Comparison of ENCODE assay signal across 19 cellular contexts in genomic region chr7:41096921-41097320, GRCh38.
DNase-seq lines count a peak whose midpoint lies in the region; ATAC-seq, FAIRE-seq and TF ChIP-seq lines count a peak whose summit lies in the region.
"Had no signal": no experiment of that assay in that cellular context is flagged by ENCODE, and none has a peak within 500 bp of the region (broad histone marks: within the 10 kb centered on the region; RNA-seq: fewer than 3 reads in every experiment).

No MANE protein-coding gene starts in this region.

- no peaks in the 10 kb centered on the region for H3K4me1 ChIP-seq in HepG2 (ENCODE audit: insufficient read depth, low read length)
- no peaks in the 10 kb centered on the region for H3K4me1 ChIP-seq in right lobe of liver
- H3K4me1 ChIP-seq: body of pancreas, tibial nerve had no signal

- H3K27me3 Mint-ChIP-seq in chondrocyte (ENCODE audit: low read depth), result no peaks in the 10 kb centered on the region

- no peaks in the 10 kb centered on the region for H3K9me3 ChIP-seq in HepG2 (ENCODE audit: low read length)
- H3K9me3 ChIP-seq in right lobe of liver, result no peaks in the 10 kb centered on the region
- H3K9me3 ChIP-seq: body of pancreas, esophagus muscularis mucosa, tibial nerve had no signal

- no peak overlapping the region for H3K4me3 ChIP-seq in HepG2 (replicated peaks in 1 of 3; ENCODE audit: insufficient read depth in 1 of 3, low read depth in 2 of 3, low read length in 3 of 3)
- H3K4me3 ChIP-seq in right lobe of liver, result no peak overlapping the region
- H3K4me3 ChIP-seq: body of pancreas, esophagus muscularis mucosa, hepatocyte, skin epidermis, tibial nerve had no signal

- in situ Hi-C loops in HepG2 (cut with HindIII; ENCODE audit: extremely low pct_ligation_motif_present, low pct_unique_long_range_greater_than_20kb), result no loop called here

- DNase-seq in HepG2 (ENCODE audit: low spot score) (no peak), right lobe of liver (no peak), amniotic epithelial cell (ENCODE audit: low read depth) (peak; percentile 97), hepatic stellate cell (ENCODE audit: low spot score) (peak; percentile 38), chondrocyte (ENCODE audit: low spot score) (no peak), GM12891 (ENCODE audit: insufficient read length, low spot score) (no peak), NCI-H524 (lab: John Stamatoyannopoulos, UW) (no peak)
- DNase-seq: activated naive CD4-positive, alpha-beta T cell; body of pancreas; Kasumi-1; NCI-H1417 treated with DMSO at 0.1 percent for 48 hours; NCI-H2227 treated with DMSO at 0.1 percent for 48 hours; SHP77 treated with DMSO at 0.1 percent for 48 hours had no signal

- H3K4me3 Mint-ChIP-seq in chondrocyte (ENCODE audit: unreplicated experiment), result no peak overlapping the region

- BruUV-seq in HepG2 (replicated peaks; lab: Mats Ljungman, UMichigan), result no TSS peak

- H3K79me2 ChIP-seq in HepG2 (ENCODE audit: insufficient read depth, low read length), result no peaks in the 10 kb centered on the region
- H3K79me2 ChIP-seq: hepatocyte had no signal

- H3K27ac ChIP-seq in HepG2 (ENCODE audit: extremely low read length, insufficient read depth, low read length), result no peak overlapping the region
- H3K27ac ChIP-seq in right lobe of liver, result no peak overlapping the region
- H3K27ac ChIP-seq: body of pancreas, hepatocyte, tibial nerve had no signal

- CTCF ChIA-PET in HepG2 (lab: Yijun Ruan, JAX; ENCODE audit: low intra/inter-chr PET ratio, low total read pairs), result no interaction called here

- TF ChIP-seq EP300 in HepG2 (IDR thresholded peaks at IDR 0.05; ENCODE audit: low read depth in 2 of 2, low read length in 2 of 2) (no peak), HepG2 (CRISPR knock-in tag; IDR thresholded peaks at IDR 0.05; ENCODE audit: borderline replicate concordance) (no peak)

- TF ChIP-seq RAD21 in HepG2 (CRISPR knock-in tag; IDR thresholded peaks at IDR 0.05), result no peak

- H3K4me1 Mint-ChIP-seq in chondrocyte (ENCODE audit: low read depth), result peaks cover 4% of the 10 kb centered on the region

- no peak for TF ChIP-seq CTCF in HepG2 (CRISPR knock-in tag; IDR thresholded peaks at IDR 0.05)
- no peak for TF ChIP-seq CTCF in right lobe of liver (IDR thresholded peaks at IDR 0.05)
- no peak for TF ChIP-seq CTCF in chondrocyte (IDR thresholded peaks at IDR 0.05)

- no peaks in the 10 kb centered on the region for H3K36me3 Mint-ChIP-seq in chondrocyte (ENCODE audit: low read depth)

- no peak overlapping the region for H3K9ac ChIP-seq in HepG2 (ENCODE audit: insufficient read depth, low read depth, low read length)

- ATAC-seq in HepG2 (no peak), right lobe of liver (no peak), GM21423 (IDR thresholded peaks at IDR 0.05; ENCODE audit: unreplicated experiment) (no peak)
- ATAC-seq: body of pancreas had no signal

- H3K27me3 ChIP-seq in HepG2 (ENCODE audit: control insufficient read depth in 1 of 2, insufficient read depth in 2 of 2, low read length in 2 of 2), result no peaks in the 10 kb centered on the region
- H3K27me3 ChIP-seq in right lobe of liver, result no peaks in the 10 kb centered on the region
- H3K27me3 ChIP-seq: body of pancreas, esophagus muscularis mucosa, hepatocyte, tibial nerve had no signal

- H4K20me1 ChIP-seq in HepG2 (ENCODE audit: insufficient read depth, low read length), result no peaks in the 10 kb centered on the region

- H3K27ac Mint-ChIP-seq in chondrocyte (ENCODE audit: unreplicated experiment), result no peak overlapping the region

- H3K4me2 ChIP-seq in HepG2 (ENCODE audit: low read depth, low read length), result no peak overlapping the region
- H3K4me2 ChIP-seq: hepatocyte had no signal

- no peak for TF ChIP-seq POLR2A in HepG2 (IDR thresholded peaks at IDR 0.05; ENCODE audit: insufficient read depth in 1 of 2, low read depth in 2 of 2, low read length in 2 of 2)
- no peak for TF ChIP-seq POLR2A in right lobe of liver (IDR thresholded peaks at IDR 0.05)
- TF ChIP-seq POLR2A in GM12891 (IDR thresholded peaks at IDR 0.05; ENCODE audit: low read depth, low read length), result no peak

- no peak overlapping the region for H2AFZ ChIP-seq in HepG2 (ENCODE audit: low read length)
- H2AFZ ChIP-seq: hepatocyte had no signal

- 1% methylated on average over 4 of the region's 4 CpGs for WGBS in HepG2 (ENCODE audit: low lambda C conversion rate)
- 90% methylated on average over 4 of the region's 4 CpGs for WGBS in right lobe of liver (ENCODE audit: insufficient coverage, low coverage, low lambda C conversion rate, missing lambda C conversion rate)

- H3K36me3 ChIP-seq in HepG2 (replicated peaks in 1 of 2; ENCODE audit: control insufficient read depth in 1 of 2, insufficient read depth in 2 of 2, low read length in 2 of 2), result no peaks in the 10 kb centered on the region
- no peaks in the 10 kb centered on the region for H3K36me3 ChIP-seq in right lobe of liver
- H3K36me3 ChIP-seq: esophagus muscularis mucosa, tibial nerve had no signal

- H3K9me3 Mint-ChIP-seq in chondrocyte (ENCODE audit: low read depth), result no peaks in the 10 kb centered on the region

- no peak for FAIRE-seq in HepG2 (lab: Jason Lieb, UNC)
- no peak for FAIRE-seq in GM12891 (lab: Jason Lieb, UNC)
- FAIRE-seq: A204.1 had no signal

- intact Hi-C loops in HepG2 (cut with micrococcal nuclease; ENCODE audit: unreplicated experiment) (no loop called here), right lobe of liver (cut with DNase I) (no loop called here)

- POLR2A ChIA-PET in HepG2 (lab: Yijun Ruan, JAX), result no interaction called here

TF ChIP-seq in HepG2, 621 proteins besides CTCF, POLR2A, EP300 and RAD21 (continues in another document):
- TF ChIP-seq ZNF609 (CRISPR knock-in tag; IDR thresholded peaks at IDR 0.05; ENCODE audit: borderline replicate concordance) (no peak), ATF7 (IDR thresholded peaks at IDR 0.05) (peak; percentile 78), ATF7 (CRISPR knock-in tag; IDR thresholded peaks at IDR 0.05) (no peak)

TF ChIP-seq in GM12891, 5 proteins besides CTCF, POLR2A, EP300 and RAD21:
- TF ChIP-seq POLR2AphosphoS5 (IDR thresholded peaks at IDR 0.05; ENCODE audit: low read depth, low read length) (no peak), POU2F2 (IDR thresholded peaks at IDR 0.05; ENCODE audit: low read depth, low read length) (no peak), TAF1 (IDR thresholded peaks at IDR 0.05; ENCODE audit: low read depth, low read length) (no peak), PAX5 (IDR thresholded peaks at IDR 0.05; ENCODE audit: insufficient read depth, low read length, severe bottlenecking) (no peak), SPI1 (IDR thresholded peaks at IDR 0.05; ENCODE audit: low read depth, low read length) (no peak)

Comparison
In these comparisons a context has a peak if more than half of its experiments do, and no peak if none do; other contexts are left out.
1. DNase-seq: peak in amniotic epithelial cell (single experiment) and hepatic stellate cell (single experiment); none in HepG2 (single experiment), right lobe of liver (0 of 3), chondrocyte (single experiment), GM12891 (single experiment) and NCI-H524 (0 of 2).